ENCODE assay signal across 24 cellular contexts in the genomic region with DNA sequence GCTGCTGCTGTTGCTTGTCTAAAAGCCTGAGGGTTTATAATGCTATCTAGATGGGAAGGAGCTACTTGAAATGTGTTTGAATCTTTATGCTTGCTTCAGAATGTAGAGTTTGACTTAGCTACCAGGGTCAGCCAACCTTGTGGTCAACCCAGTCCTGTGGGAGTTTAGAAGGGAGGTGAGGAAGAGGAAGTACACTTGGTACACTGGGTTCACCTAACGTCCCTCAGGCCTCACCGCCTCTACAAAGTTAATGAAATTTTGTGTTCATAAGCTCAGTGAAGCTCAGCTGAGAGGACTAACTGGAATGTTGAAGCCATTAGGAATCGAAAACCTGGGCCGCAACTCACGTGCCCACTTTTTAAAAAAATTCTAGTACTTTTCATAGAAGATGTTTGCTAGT. TPM values are rescaled to one million over a fixed set of nuclear protein-coding genes. Genes with fewer than 3 reads are reported as not detected.
DNase-seq lines count a peak whose midpoint lies in the region; ATAC-seq, FAIRE-seq and TF ChIP-seq lines count a peak whose summit lies in the region.
"Had no signal": no experiment of that assay in that cellular context is flagged by ENCODE, and none has a peak within 500 bp of the region (broad histone marks: within the 10 kb centered on the region; RNA-seq: fewer than 3 reads in every experiment).

No MANE protein-coding gene starts in this region.

- no peaks in the 10 kb centered on the region for H3K27me3 Mint-ChIP-seq in stimulated activated naive B cell treated with anti-CD40 and anti-IgM and Interleukin-4, amounts not matched to agents 10 μg/mL and 1 μg/mL and 100 μg/mL, for 72 hours
- H3K27me3 Mint-ChIP-seq in HFFc6 (ENCODE audit: insufficient read depth), result peaks cover 10% of the 10 kb centered on the region
- H3K27me3 Mint-ChIP-seq: activated CD8-positive, alpha-beta memory T cell treated with anti-CD3 and anti-CD28 coated beads, Interleukin-2, amount 10 ng/mL, durations not matched to agents 7 days and 5 days; naive thymus-derived CD4-positive, alpha-beta T cell; progenitor cell of endocrine pancreas had no signal

- no TSS peak for BruUV-seq in GM12878 (replicated peaks; lab: Mats Ljungman, UMichigan)

- H3K4me1 ChIP-seq in GM12878 (ENCODE audit: control insufficient read depth, insufficient read depth, low read length) (no peaks in the 10 kb centered on the region), foreskin keratinocyte (no peaks in the 10 kb centered on the region)
- H3K4me1 ChIP-seq: ascending aorta had no signal

- POLR2A ChIA-PET in GM12878 (lab: Charles Lee), result no interaction called here

- peaks cover 14 to 23% of the 10 kb centered on the region in 2 donors for H3K4me1 Mint-ChIP-seq in stimulated activated naive B cell treated with anti-CD40 and anti-IgM and Interleukin-4, amounts not matched to agents 10 μg/mL and 1 μg/mL and 100 μg/mL, for 72 hours
- no peaks in the 10 kb centered on the region for H3K4me1 Mint-ChIP-seq in HFFc6 (ENCODE audit: low read depth)

- no peak overlapping the region for H3K27ac ChIP-seq in GM12878 (ENCODE audit: control insufficient read depth, insufficient read depth)
- H3K27ac ChIP-seq in foreskin keratinocyte, result no peak overlapping the region
- H3K27ac ChIP-seq: ascending aorta, hepatocyte had no signal

- H3K4me2 ChIP-seq in GM12878 (ENCODE audit: control insufficient read depth, insufficient read depth), result no peak overlapping the region
- H3K4me2 ChIP-seq: hepatocyte had no signal

- RAD21 ChIA-PET in GM12878 (lab: Charles Lee; ENCODE audit: unreplicated experiment), result interaction anchor here (0.8 kb wide), 1 partner anchor 131 kb away, joined by 3 read pairs; no protein-coding TSS in a partner anchor

- H3K36me3 ChIP-seq in GM12878 (ENCODE audit: control insufficient read depth in 2 of 2, insufficient read depth in 2 of 2, low read length in 1 of 2), result no peaks in the 10 kb centered on the region
- H3K36me3 ChIP-seq: ascending aorta had no signal

- no peak for TF ChIP-seq CTCF in GM12878 (IDR thresholded peaks at IDR 0.05 in 2 of 3, conservative IDR thresholded peaks at IDR 0.05 in 1 of 3; ENCODE audit: control insufficient read depth in 2 of 3, extremely low read depth in 1 of 3, insufficient read depth in 1 of 3, low read depth in 3 of 3, low read length in 3 of 3)
- TF ChIP-seq CTCF in foreskin keratinocyte (conservative IDR thresholded peaks at IDR 0.05), result no peak
- no peak for TF ChIP-seq CTCF in HFFc6 (IDR thresholded peaks at IDR 0.05)

- in situ Hi-C loops in GM12878 (cut with MboI), result no loop called here

- 78% methylated on average over 5 of the region's 5 CpGs for WGBS in GM12878 (ENCODE audit: insufficient coverage, insufficient replicate concordance, low lambda C conversion rate, missing lambda C conversion rate)

- no peaks in the 10 kb centered on the region for H3K9me3 ChIP-seq in GM12878 (replicated peaks; ENCODE audit: control insufficient read depth, insufficient read depth, low read length)
- H3K9me3 ChIP-seq: ascending aorta had no signal

- TF ChIP-seq POLR2A in GM12878 (IDR thresholded peaks at IDR 0.05; ENCODE audit: low read depth, low read length), result no peak

- CTCF ChIA-PET in GM12878 (lab: Yijun Ruan, JAX), result interaction anchor here (1.1 to 2.5 kb wide), 2 partner anchors 11 to 82 kb away, joined by 3 to 10 read pairs; a partner anchor contains a TSS

- no peaks in the 10 kb centered on the region for H4K20me1 ChIP-seq in GM12878 (ENCODE audit: control insufficient read depth, insufficient read depth)

- no peak for FAIRE-seq in GM12878 (lab: Jason Lieb, UNC)
- FAIRE-seq: small intestine had no signal

- H3K27ac Mint-ChIP-seq in stimulated activated naive B cell treated with anti-CD40 and anti-IgM and Interleukin-4, amounts not matched to agents 10 μg/mL and 1 μg/mL and 100 μg/mL, for 72 hours, result no peak overlapping the region
- no peak overlapping the region for H3K27ac Mint-ChIP-seq in HFFc6
- H3K27ac Mint-ChIP-seq: activated CD8-positive, alpha-beta memory T cell treated with anti-CD3 and anti-CD28 coated beads, Interleukin-2, amount 10 ng/mL, durations not matched to agents 7 days and 5 days; progenitor cell of endocrine pancreas had no signal

- no peaks in the 10 kb centered on the region for H3K36me3 Mint-ChIP-seq in stimulated activated naive B cell treated with anti-CD40 and anti-IgM and Interleukin-4, amounts not matched to agents 10 μg/mL and 1 μg/mL and 100 μg/mL, for 72 hours
- H3K36me3 Mint-ChIP-seq in HFFc6 (ENCODE audit: low read depth), result no peaks in the 10 kb centered on the region

- peak; percentile 9 for DNase-seq in GF-D8 (lab: John Stamatoyannopoulos, UW)
- DNase-seq in MV-4-11 (lab: John Stamatoyannopoulos, UW), result peak; percentile 35
- DNase-seq in GM12878 (ENCODE audit: low read depth, low spot score), result no peak
- DNase-seq in stimulated activated naive B cell treated with anti-CD40 and anti-IgM and Interleukin-4, amounts not matched to agents 10 μg/mL and 1 μg/mL and 100 μg/mL, for 72 hours, result no peak
- DNase-seq in foreskin keratinocyte, result no peak
- DNase-seq in HT-29 (ENCODE audit: low spot score), result no peak
- no peak for DNase-seq in HFFc6
- DNase-seq: activated CD8-positive, alpha-beta memory T cell treated with anti-CD3 and anti-CD28 coated beads, Interleukin-2, amount 10 ng/mL, durations not matched to agents 7 days and 5 days; activated gamma-delta T cell; GOT3; IMR-90; islet precursor cell; mammary epithelial cell; naive thymus-derived CD4-positive, alpha-beta T cell; NCI-H1092; NCI-H2107; NCI-H526 treated with DMSO at 0.1 percent for 48 hours; SHP77 treated with DMSO at 0.1 percent for 48 hours; small intestine; stimulated activated CD4-positive, alpha-beta T cell treated with anti-CD3 and anti-CD28 coated beads, Interleukin-4, amount 100 ng/mL, for 24 hours had no signal

- TF ChIP-seq RAD21 in GM12878 (IDR thresholded peaks at IDR 0.05; ENCODE audit: insufficient read depth, low read depth, low read length), result no peak

- ATAC-seq in GM12878 (peak; percentile 39; the same call in 1 of the 3 replicates), foreskin keratinocyte (no peak)
- ATAC-seq in stimulated activated naive B cell treated with anti-CD40 and anti-IgM and Interleukin-4, amounts not matched to agents 10 μg/mL and 1 μg/mL and 100 μg/mL, for 72 hours (replicated peaks), result peak; percentile 75 to 81
- ATAC-seq: activated CD8-positive, alpha-beta memory T cell treated with anti-CD3 and anti-CD28 coated beads, Interleukin-2, amount 10 ng/mL, durations not matched to agents 7 days and 5 days; naive thymus-derived CD4-positive, alpha-beta T cell had no signal

- H2AFZ ChIP-seq in GM12878 (ENCODE audit: control insufficient read depth, low read depth, low read length), result no peak overlapping the region
- H2AFZ ChIP-seq: hepatocyte had no signal

- no peak overlapping the region for H3K4me3 ChIP-seq in GM12878
- H3K4me3 ChIP-seq: ascending aorta, hepatocyte had no signal

- SMC1A ChIA-PET in GM12878 (lab: Charles Lee; ENCODE audit: uncharacterized antibody, unreplicated experiment), result interaction anchor here (1.6 to 1.7 kb wide), 2 partner anchors 14 to 169 kb away, joined by 3 to 4 read pairs; no protein-coding TSS in a partner anchor

- no peak for TF ChIP-seq EP300 in GM12878 (IDR thresholded peaks at IDR 0.05; ENCODE audit: borderline replicate concordance in 1 of 2, control insufficient read depth in 1 of 2, low read depth in 2 of 2, low read length in 2 of 2)

- H3K9ac ChIP-seq in GM12878 (ENCODE audit: control insufficient read depth, insufficient read depth, low read length), result no peak overlapping the region

- peaks cover 2% of the 10 kb centered on the region for H3K79me2 ChIP-seq in GM12878 (ENCODE audit: control insufficient read depth, insufficient read depth, low read length)

- intact Hi-C loops in GM12878 (cut with micrococcal nuclease; ENCODE audit: unreplicated experiment), result no loop called here

- no peaks in the 10 kb centered on the region for H3K9me3 Mint-ChIP-seq in stimulated activated naive B cell treated with anti-CD40 and anti-IgM and Interleukin-4, amounts not matched to agents 10 μg/mL and 1 μg/mL and 100 μg/mL, for 72 hours
- H3K9me3 Mint-ChIP-seq in HFFc6, result no peaks in the 10 kb centered on the region
- H3K9me3 Mint-ChIP-seq: naive thymus-derived CD4-positive, alpha-beta T cell; T-helper 1 cell treated with Interleukin-12 subunit alpha and Interleukin-12 subunit beta and Interleukin-4 antibody, amounts not matched to agents 30 μg/mL and 1 μg/mL, for 36 hours had no signal

- H3K4me3 Mint-ChIP-seq in stimulated activated naive B cell treated with anti-CD40 and anti-IgM and Interleukin-4, amounts not matched to agents 10 μg/mL and 1 μg/mL and 100 μg/mL, for 72 hours, result no peak overlapping the region
- H3K4me3 Mint-ChIP-seq in HFFc6, result no peak overlapping the region
- H3K4me3 Mint-ChIP-seq: activated CD8-positive, alpha-beta memory T cell treated with anti-CD3 and anti-CD28 coated beads, Interleukin-2, amount 10 ng/mL, durations not matched to agents 7 days and 5 days; T-helper 1 cell treated with Interleukin-12 subunit alpha and Interleukin-12 subunit beta and Interleukin-4 antibody, amounts not matched to agents 30 μg/mL and 1 μg/mL, for 36 hours had no signal

- no peaks in the 10 kb centered on the region for H3K27me3 ChIP-seq in GM12878 (replicated peaks in 1 of 2; ENCODE audit: control insufficient read depth in 2 of 2, insufficient read depth in 2 of 2, low read length in 1 of 2)
- H3K27me3 ChIP-seq in foreskin keratinocyte, result peaks cover 7% of the 10 kb centered on the region
- H3K27me3 ChIP-seq: ascending aorta, hepatocyte had no signal

RNA-seq across cellular contexts. Expression of a gene that starts 10.7 kb away (rescaled TPM):
- total RNA-seq in GM12878 (2013; cell fraction: nucleolus; rRNA removed), result 115 and 127 TPM in 2 replicates
- total RNA-seq in GM12878 (2014; rRNA removed), result 23.6 and 29.4 TPM in 2 replicates
- 41.4 and 41.9 TPM in 2 replicates for total RNA-seq in GM12878 (2014; rRNA removed; fragmentation: Illumina TruSeq; extraction: Trizol)
- total RNA-seq in GM12878 (2021), result 26.9 and 28.2 TPM in 2 replicates
- 11.2 TPM for polyA plus RNA-seq in GM12878 (2011; ENCODE audit: low read depth)
- 28.8 and 41.4 TPM in 2 replicates for polyA plus RNA-seq in GM12878 (2011; rRNA removed)
- polyA plus RNA-seq in GM12878 (2011; cell fraction: cytosol; rRNA removed), result 13.8 and 17.3 TPM in 2 replicates
- polyA plus RNA-seq in GM12878 (2011; cell fraction: nucleus; rRNA removed), result 23.5 and 24.0 TPM in 2 replicates
- 16.7 and 20.3 TPM in 2 replicates for polyA plus RNA-seq in GM12878 (2012)
- polyA plus RNA-seq in GM12878 (2014; fragmentation: Illumina TruSeq; extraction: Trizol), result 41.4 and 50.8 TPM in 2 replicates
- polyA plus RNA-seq in GM12878 (2014; fragmentation: Nextera tagmentation; extraction: Ambion mirVana), result 10 to 100 TPM; 17.7 to 17.9 TPM
- 17.5 and 17.9 TPM in 2 replicates for polyA plus RNA-seq in GM12878 (2014; rRNA removed)
- 10 to 100 TPM; 14.5 to 20.1 TPM for polyA plus RNA-seq in GM12878 (2016; fragmentation: Nextera tagmentation; extraction: Ambion mirVana)
- polyA minus RNA-seq in GM12878 (2011; rRNA and poly(A)+ RNA removed), result 35.3 and 36.6 TPM in 2 replicates
- 16.3 and 23.2 TPM in 2 replicates for polyA minus RNA-seq in GM12878 (2011; cell fraction: cytosol; rRNA and poly(A)+ RNA removed)
- polyA minus RNA-seq in GM12878 (2011; cell fraction: nucleus; rRNA and poly(A)+ RNA removed), result 19.8 and 27.7 TPM in 2 replicates
- 0.11 TPM in 1 of 2 replicates, not detected in the other for total RNA-seq in foreskin keratinocyte
- polyA plus RNA-seq in foreskin keratinocyte, result not detected in 2 replicates
- total RNA-seq in HT-29 (2014; rRNA removed; shearing (Covaris generic)), result 18.6 and 19.4 TPM in 2 replicates
- under 1 TPM in 5 of 6 experiments, not detected in 1; 0.09 to 0.47 (median 0.21) TPM for total RNA-seq in HFFc6 (2021; fragmentation: NEBNext Ultra II Directional; extraction: Animal tissue kit (Norgen Biotek cat#: 25700))

Comparison
In these comparisons a context has a peak if more than half of its experiments do, and no peak if none do; other contexts are left out.
1. DNase-seq: peak in GF-D8 (single experiment) and MV-4-11 (single experiment); none in GM12878 (single experiment), stimulated activated naive B cell treated with anti-CD40 and anti-IgM and Interleukin-4, amounts not matched to agents 10 μg/mL and 1 μg/mL and 100 μg/mL, for 72 hours (single experiment), foreskin keratinocyte (0 of 2), HT-29 (single experiment) and HFFc6 (single experiment).
2. RNA of a gene that starts 10.7 kb away (total RNA-seq): 23.6 to 127 TPM in GM12878 and 18.6 to 19.4 TPM in HT-29; 0.09 to 0.47 TPM in HFFc6 and 0.11 TPM in foreskin keratinocyte; every median in the first group is over 10 times any median in the second.